Comparison of ENCODE assay signal across 1 cellular context in genomic region chr14:23953464-23954278, GRCh38.
TF ChIP-seq lines count a peak whose summit lies in the region.

DHRS4 (plus strand) TSS chr14:23953770; CDS start chr14:23953789, 19 bp downstream.

TF ChIP-seq in GM12878, 131 proteins besides CTCF, POLR2A, EP300 and RAD21 (continued from another document and continues in another):
- TF ChIP-seq E4F1 (IDR thresholded peaks at IDR 0.05; ENCODE audit: borderline replicate concordance, partially characterized antibody) (no peak), JUND (IDR thresholded peaks at IDR 0.05; ENCODE audit: low read depth, low read length) (no peak), IRF4 (IDR thresholded peaks at IDR 0.05; ENCODE audit: low read depth, low read length) (no peak), IKZF1 (conservative IDR thresholded peaks at IDR 0.05) (peak; percentile 77), TARDBP (IDR thresholded peaks at IDR 0.05; ENCODE audit: borderline replicate concordance) (no peak), STAT1 (conservative IDR thresholded peaks at IDR 0.05) (no peak), ATF7 (IDR thresholded peaks at IDR 0.05; ENCODE audit: low read depth) (no peak), GATAD2B (conservative IDR thresholded peaks at IDR 0.05; ENCODE audit: low read depth) (peak; percentile 50; the same call in 1 of the 2 replicates), YY1 (IDR thresholded peaks at IDR 0.05; ENCODE audit: low read depth, low read length) (no peak), CUX1 (IDR thresholded peaks at IDR 0.05; ENCODE audit: insufficient replicate concordance, low read depth, low read length) (no peak), SMARCA5 (IDR thresholded peaks at IDR 0.05) (peak; percentile 79; the same call in 1 of the 2 replicates), TAF1 (IDR thresholded peaks at IDR 0.05; ENCODE audit: borderline replicate concordance, low read depth, low read length) (0 out of 2 replicates have a peak, but pooled peaks have one; percentile 30), HDAC6 (IDR thresholded peaks at IDR 0.05; ENCODE audit: unreplicated experiment) (no peak), DPF2 (IDR thresholded peaks at IDR 0.05) (no peak), MTA3 (IDR thresholded peaks at IDR 0.05; ENCODE audit: borderline replicate concordance, low read length) (no peak), YBX1 (IDR thresholded peaks at IDR 0.05) (no peak), MYC (IDR thresholded peaks at IDR 0.05; ENCODE audit: insufficient read depth, insufficient read length, insufficient replicate concordance, low read length, severe bottlenecking) (no peak), ZNF207 (IDR thresholded peaks at IDR 0.05; ENCODE audit: borderline replicate concordance) (no peak), EZH2 (IDR thresholded peaks at IDR 0.05; ENCODE audit: borderline replicate concordance, control insufficient read depth, low read depth, low read length) (no peak), RCOR1 (conservative IDR thresholded peaks at IDR 0.05; ENCODE audit: low read depth, low read length) (no peak), TCF3 (IDR thresholded peaks at IDR 0.05; ENCODE audit: borderline replicate concordance, insufficient read depth, low read depth, low read length) (no peak), EED (IDR thresholded peaks at IDR 0.05; ENCODE audit: low read depth) (peak; percentile 92), BCLAF1 (IDR thresholded peaks at IDR 0.05) (no peak), SMAD5 (IDR thresholded peaks at IDR 0.05; ENCODE audit: low read depth) (0 out of 2 replicates have a peak, but pooled peaks have one; percentile 41), ZNF687 (IDR thresholded peaks at IDR 0.05) (0 out of 2 replicates have a peak, but pooled peaks have one; percentile 20), CBFB (IDR thresholded peaks at IDR 0.05; ENCODE audit: low read depth) (no peak), CHD4 (IDR thresholded peaks at IDR 0.05) (no peak), MTA2 (IDR thresholded peaks at IDR 0.05; ENCODE audit: low read depth) (no peak), CBX5 (IDR thresholded peaks at IDR 0.05; ENCODE audit: low read depth) (no peak), ZBED1 (IDR thresholded peaks at IDR 0.05; ENCODE audit: borderline replicate concordance) (no peak), FOS (IDR thresholded peaks at IDR 0.05; ENCODE audit: borderline replicate concordance, extremely low read depth, insufficient read length) (no peak)
- TF ChIP-seq, protein P1, sequence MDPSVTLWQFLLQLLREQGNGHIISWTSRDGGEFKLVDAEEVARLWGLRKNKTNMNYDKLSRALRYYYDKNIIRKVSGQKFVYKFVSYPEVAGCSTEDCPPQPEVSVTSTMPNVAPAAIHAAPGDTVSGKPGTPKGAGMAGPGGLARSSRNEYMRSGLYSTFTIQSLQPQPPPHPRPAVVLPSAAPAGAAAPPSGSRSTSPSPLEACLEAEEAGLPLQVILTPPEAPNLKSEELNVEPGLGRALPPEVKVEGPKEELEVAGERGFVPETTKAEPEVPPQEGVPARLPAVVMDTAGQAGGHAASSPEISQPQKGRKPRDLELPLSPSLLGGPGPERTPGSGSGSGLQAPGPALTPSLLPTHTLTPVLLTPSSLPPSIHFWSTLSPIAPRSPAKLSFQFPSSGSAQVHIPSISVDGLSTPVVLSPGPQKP (IDR thresholded peaks at IDR 0.05; ENCODE audit: low read depth, low read length), result no peak
- TF ChIP-seq, protein P2, sequence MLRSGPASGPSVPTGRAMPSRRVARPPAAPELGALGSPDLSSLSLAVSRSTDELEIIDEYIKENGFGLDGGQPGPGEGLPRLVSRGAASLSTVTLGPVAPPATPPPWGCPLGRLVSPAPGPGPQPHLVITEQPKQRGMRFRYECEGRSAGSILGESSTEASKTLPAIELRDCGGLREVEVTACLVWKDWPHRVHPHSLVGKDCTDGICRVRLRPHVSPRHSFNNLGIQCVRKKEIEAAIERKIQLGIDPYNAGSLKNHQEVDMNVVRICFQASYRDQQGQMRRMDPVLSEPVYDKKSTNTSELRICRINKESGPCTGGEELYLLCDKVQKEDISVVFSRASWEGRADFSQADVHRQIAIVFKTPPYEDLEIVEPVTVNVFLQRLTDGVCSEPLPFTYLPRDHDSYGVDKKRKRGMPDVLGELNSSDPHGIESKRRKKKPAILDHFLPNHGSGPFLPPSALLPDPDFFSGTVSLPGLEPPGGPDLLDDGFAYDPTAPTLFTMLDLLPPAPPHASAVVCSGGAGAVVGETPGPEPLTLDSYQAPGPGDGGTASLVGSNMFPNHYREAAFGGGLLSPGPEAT (IDR thresholded peaks at IDR 0.05; ENCODE audit: low read depth), result peak; percentile 79
- TF ChIP-seq, protein P3, sequence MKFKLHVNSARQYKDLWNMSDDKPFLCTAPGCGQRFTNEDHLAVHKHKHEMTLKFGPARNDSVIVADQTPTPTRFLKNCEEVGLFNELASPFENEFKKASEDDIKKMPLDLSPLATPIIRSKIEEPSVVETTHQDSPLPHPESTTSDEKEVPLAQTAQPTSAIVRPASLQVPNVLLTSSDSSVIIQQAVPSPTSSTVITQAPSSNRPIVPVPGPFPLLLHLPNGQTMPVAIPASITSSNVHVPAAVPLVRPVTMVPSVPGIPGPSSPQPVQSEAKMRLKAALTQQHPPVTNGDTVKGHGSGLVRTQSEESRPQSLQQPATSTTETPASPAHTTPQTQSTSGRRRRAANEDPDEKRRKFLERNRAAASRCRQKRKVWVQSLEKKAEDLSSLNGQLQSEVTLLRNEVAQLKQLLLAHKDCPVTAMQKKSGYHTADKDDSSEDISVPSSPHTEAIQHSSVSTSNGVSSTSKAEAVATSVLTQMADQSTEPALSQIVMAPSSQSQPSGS (IDR thresholded peaks at IDR 0.05; ENCODE audit: low read length), result no peak
- TF ChIP-seq, protein P4, sequence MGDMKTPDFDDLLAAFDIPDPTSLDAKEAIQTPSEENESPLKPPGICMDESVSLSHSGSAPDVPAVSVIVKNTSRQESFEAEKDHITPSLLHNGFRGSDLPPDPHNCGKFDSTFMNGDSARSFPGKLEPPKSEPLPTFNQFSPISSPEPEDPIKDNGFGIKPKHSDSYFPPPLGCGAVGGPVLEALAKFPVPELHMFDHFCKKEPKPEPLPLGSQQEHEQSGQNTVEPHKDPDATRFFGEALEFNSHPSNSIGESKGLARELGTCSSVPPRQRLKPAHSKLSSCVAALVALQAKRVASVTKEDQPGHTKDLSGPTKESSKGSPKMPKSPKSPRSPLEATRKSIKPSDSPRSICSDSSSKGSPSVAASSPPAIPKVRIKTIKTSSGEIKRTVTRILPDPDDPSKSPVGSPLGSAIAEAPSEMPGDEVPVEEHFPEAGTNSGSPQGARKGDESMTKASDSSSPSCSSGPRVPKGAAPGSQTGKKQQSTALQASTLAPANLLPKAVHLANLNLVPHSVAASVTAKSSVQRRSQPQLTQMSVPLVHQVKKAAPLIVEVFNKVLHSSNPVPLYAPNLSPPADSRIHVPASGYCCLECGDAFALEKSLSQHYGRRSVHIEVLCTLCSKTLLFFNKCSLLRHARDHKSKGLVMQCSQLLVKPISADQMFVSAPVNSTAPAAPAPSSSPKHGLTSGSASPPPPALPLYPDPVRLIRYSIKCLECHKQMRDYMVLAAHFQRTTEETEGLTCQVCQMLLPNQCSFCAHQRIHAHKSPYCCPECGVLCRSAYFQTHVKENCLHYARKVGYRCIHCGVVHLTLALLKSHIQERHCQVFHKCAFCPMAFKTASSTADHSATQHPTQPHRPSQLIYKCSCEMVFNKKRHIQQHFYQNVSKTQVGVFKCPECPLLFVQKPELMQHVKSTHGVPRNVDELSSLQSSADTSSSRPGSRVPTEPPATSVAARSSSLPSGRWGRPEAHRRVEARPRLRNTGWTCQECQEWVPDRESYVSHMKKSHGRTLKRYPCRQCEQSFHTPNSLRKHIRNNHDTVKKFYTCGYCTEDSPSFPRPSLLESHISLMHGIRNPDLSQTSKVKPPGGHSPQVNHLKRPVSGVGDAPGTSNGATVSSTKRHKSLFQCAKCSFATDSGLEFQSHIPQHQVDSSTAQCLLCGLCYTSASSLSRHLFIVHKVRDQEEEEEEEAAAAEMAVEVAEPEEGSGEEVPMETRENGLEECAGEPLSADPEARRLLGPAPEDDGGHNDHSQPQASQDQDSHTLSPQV (IDR thresholded peaks at IDR 0.05), result no peak
